1 cellular context compared by ENCODE assay signal in the genomic region with DNA sequence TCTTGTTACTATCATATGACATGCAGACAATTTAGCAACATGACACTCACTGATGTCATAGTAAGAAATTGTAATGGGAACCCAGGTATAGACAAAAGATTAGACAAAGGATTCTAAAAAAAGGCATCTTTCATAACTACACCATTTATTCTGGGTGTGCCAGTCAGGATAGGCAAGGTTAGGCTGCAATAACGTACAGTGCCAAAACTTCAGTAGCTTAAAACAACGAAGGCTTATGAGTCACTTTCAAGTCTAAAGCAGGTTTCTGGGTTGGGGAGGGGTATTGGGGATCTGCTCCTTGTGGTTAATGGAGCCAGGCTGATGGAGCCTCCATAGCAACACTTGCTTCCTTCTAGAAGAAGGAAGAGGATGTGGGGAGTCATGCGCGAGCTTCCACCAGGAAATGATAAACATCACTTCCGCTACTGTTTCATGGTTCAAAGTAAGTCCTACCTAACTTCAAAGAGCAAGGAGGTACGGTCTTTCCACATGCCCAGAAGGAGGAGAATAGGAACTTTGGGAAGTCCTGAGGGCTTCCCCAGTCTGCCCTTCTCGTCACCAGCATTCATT.
TF ChIP-seq lines count a peak whose summit lies in the region.

No MANE protein-coding gene starts in this region.

TF ChIP-seq in K562, 482 proteins besides CTCF, POLR2A, EP300 and RAD21:
- no peak for TF ChIP-seq XRCC4 (IDR thresholded peaks at IDR 0.05; ENCODE audit: extremely low read depth, insufficient read depth, insufficient read length)
- TF ChIP-seq ETV6 (IDR thresholded peaks at IDR 0.05; ENCODE audit: borderline replicate concordance in 1 of 2, low read depth in 2 of 2, low read length in 1 of 2) = peak; percentile 27 to 63; a peak in 2 of 4 replicates
- TF ChIP-seq ETV6 (CRISPR knock-in tag; IDR thresholded peaks at IDR 0.05; ENCODE audit: borderline replicate concordance) = no peak
- TF ChIP-seq, protein P1, sequence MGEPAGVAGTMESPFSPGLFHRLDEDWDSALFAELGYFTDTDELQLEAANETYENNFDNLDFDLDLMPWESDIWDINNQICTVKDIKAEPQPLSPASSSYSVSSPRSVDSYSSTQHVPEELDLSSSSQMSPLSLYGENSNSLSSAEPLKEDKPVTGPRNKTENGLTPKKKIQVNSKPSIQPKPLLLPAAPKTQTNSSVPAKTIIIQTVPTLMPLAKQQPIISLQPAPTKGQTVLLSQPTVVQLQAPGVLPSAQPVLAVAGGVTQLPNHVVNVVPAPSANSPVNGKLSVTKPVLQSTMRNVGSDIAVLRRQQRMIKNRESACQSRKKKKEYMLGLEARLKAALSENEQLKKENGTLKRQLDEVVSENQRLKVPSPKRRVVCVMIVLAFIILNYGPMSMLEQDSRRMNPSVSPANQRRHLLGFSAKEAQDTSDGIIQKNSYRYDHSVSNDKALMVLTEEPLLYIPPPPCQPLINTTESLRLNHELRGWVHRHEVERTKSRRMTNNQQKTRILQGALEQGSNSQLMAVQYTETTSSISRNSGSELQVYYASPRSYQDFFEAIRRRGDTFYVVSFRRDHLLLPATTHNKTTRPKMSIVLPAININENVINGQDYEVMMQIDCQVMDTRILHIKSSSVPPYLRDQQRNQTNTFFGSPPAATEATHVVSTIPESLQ (CRISPR knock-in tag; IDR thresholded peaks at IDR 0.05) = no peak
- TF ChIP-seq ZNF12 (CRISPR knock-in tag; IDR thresholded peaks at IDR 0.05) = peak; percentile 97
- TF ChIP-seq NRF1 (conservative IDR thresholded peaks at IDR 0.05 in 1 of 2, IDR thresholded peaks at IDR 0.05 in 1 of 2) = peak in 1 of 2 experiments; percentile 16; a peak in 1 of 4 replicates
- TF ChIP-seq, protein P2, sequence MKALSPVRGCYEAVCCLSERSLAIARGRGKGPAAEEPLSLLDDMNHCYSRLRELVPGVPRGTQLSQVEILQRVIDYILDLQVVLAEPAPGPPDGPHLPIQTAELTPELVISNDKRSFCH (CRISPR knock-in tag; IDR thresholded peaks at IDR 0.05) = no peak
- TF ChIP-seq, protein P2 (tag; IDR thresholded peaks at IDR 0.05) = no peak
- no peak for TF ChIP-seq GABPA (tag; conservative IDR thresholded peaks at IDR 0.05; ENCODE audit: low read depth)
